ENCODE assay signal across 2 cellular contexts in the genomic region with DNA sequence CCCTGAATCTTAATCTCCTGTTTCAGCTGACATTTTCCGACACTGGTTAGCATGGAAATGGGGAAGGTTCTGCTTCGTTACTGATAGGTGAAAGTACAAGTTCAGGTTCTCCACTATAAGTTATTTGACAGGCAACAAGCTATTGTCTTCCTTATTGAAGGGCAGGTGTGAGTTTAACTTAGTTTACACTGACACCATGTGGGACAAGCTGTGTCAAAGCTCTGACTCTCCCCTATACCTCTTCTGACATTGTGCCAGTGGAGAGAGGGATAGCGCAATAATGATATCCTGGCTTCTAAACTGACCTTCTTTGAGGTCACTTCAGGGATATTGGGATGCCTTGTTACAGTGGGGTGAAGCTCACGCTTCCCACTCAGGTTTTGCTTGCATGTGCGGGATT.
TF ChIP-seq lines count a peak whose summit lies in the region.

No MANE protein-coding gene starts in this region.

TF ChIP-seq in IMR-90, 13 proteins besides CTCF, POLR2A, EP300 and RAD21:
- TF ChIP-seq BHLHE40 (IDR thresholded peaks at IDR 0.05; ENCODE audit: low read depth, low read length), result no peak
- TF ChIP-seq RFX5 (IDR thresholded peaks at IDR 0.05; ENCODE audit: low read depth, low read length), result no peak
- no peak for TF ChIP-seq CEBPB (IDR thresholded peaks at IDR 0.05; ENCODE audit: low read depth, low read length)
- TF ChIP-seq CHD1 (IDR thresholded peaks at IDR 0.05; ENCODE audit: low read depth, low read length), result no peak
- TF ChIP-seq MAZ (IDR thresholded peaks at IDR 0.05; ENCODE audit: borderline replicate concordance, low read depth, low read length), result no peak
- TF ChIP-seq NFE2L2 (IDR thresholded peaks at IDR 0.05; ENCODE audit: low read depth, low read length), result no peak
- no peak for TF ChIP-seq FOS (IDR thresholded peaks at IDR 0.05; ENCODE audit: low read depth, low read length)
- no peak for TF ChIP-seq USF2 (IDR thresholded peaks at IDR 0.05; ENCODE audit: low read depth, low read length)
- no peak for TF ChIP-seq SMC3 (IDR thresholded peaks at IDR 0.05; ENCODE audit: low read depth, low read length)
- TF ChIP-seq MXI1 (IDR thresholded peaks at IDR 0.05; ENCODE audit: borderline replicate concordance, low read depth, low read length), result no peak
- TF ChIP-seq MAFK (IDR thresholded peaks at IDR 0.05; ENCODE audit: low read depth, low read length), result no peak
- no peak for TF ChIP-seq RCOR1 (IDR thresholded peaks at IDR 0.05; ENCODE audit: insufficient replicate concordance, low read length)
- TF ChIP-seq, protein P1, sequence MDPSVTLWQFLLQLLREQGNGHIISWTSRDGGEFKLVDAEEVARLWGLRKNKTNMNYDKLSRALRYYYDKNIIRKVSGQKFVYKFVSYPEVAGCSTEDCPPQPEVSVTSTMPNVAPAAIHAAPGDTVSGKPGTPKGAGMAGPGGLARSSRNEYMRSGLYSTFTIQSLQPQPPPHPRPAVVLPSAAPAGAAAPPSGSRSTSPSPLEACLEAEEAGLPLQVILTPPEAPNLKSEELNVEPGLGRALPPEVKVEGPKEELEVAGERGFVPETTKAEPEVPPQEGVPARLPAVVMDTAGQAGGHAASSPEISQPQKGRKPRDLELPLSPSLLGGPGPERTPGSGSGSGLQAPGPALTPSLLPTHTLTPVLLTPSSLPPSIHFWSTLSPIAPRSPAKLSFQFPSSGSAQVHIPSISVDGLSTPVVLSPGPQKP (IDR thresholded peaks at IDR 0.05; ENCODE audit: borderline replicate concordance, low read depth, low read length), result no peak

TF ChIP-seq in H1, 55 proteins besides CTCF, POLR2A, EP300 and RAD21:
- TF ChIP-seq, protein P2, sequence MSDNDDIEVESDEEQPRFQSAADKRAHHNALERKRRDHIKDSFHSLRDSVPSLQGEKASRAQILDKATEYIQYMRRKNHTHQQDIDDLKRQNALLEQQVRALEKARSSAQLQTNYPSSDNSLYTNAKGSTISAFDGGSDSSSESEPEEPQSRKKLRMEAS (IDR thresholded peaks at IDR 0.05), result no peak
- no peak for TF ChIP-seq EGR1 (IDR thresholded peaks at IDR 0.05; ENCODE audit: borderline replicate concordance, low read depth, low read length)
- TF ChIP-seq ZNF274 (IDR thresholded peaks at IDR 0.05; ENCODE audit: borderline replicate concordance, extremely low read depth, low read length), result no peak
- no peak for TF ChIP-seq CEBPB (IDR thresholded peaks at IDR 0.05; ENCODE audit: low read depth, low read length)
- no peak for TF ChIP-seq SUZ12 (IDR thresholded peaks at IDR 0.05; ENCODE audit: low read length)
- TF ChIP-seq JUND (IDR thresholded peaks at IDR 0.05; ENCODE audit: low read length), result no peak
- no peak for TF ChIP-seq KDM4A (IDR thresholded peaks at IDR 0.05; ENCODE audit: low read depth, low read length, severe bottlenecking)
- TF ChIP-seq TEAD4 (IDR thresholded peaks at IDR 0.05; ENCODE audit: low read depth, low read length), result no peak
- TF ChIP-seq BACH1 (IDR thresholded peaks at IDR 0.05; ENCODE audit: low read length), result no peak
- TF ChIP-seq CHD2 (IDR thresholded peaks at IDR 0.05; ENCODE audit: low read length), result no peak
- TF ChIP-seq RBBP5 (IDR thresholded peaks at IDR 0.05; ENCODE audit: borderline replicate concordance, low read depth, low read length), result no peak
- TF ChIP-seq ASH2L (IDR thresholded peaks at IDR 0.05; ENCODE audit: low read length), result no peak
- TF ChIP-seq RFX5 (IDR thresholded peaks at IDR 0.05; ENCODE audit: borderline replicate concordance, low read depth, low read length), result no peak
- no peak for TF ChIP-seq TAF7 (optimal IDR thresholded peaks at IDR 0.05; ENCODE audit: borderline replicate concordance, low read depth, low read length)
- TF ChIP-seq CREB1 (IDR thresholded peaks at IDR 0.05), result no peak
